ENCODE assay signal across 1 cellular context in genomic region chr1:31055501-31055900, GRCh38.
TF ChIP-seq lines count a peak whose summit lies in the region.

No MANE protein-coding gene starts in this region.

TF ChIP-seq in K562, 482 proteins besides CTCF, POLR2A, EP300 and RAD21 (continued from another document):
- TF ChIP-seq ZBTB34 (CRISPR knock-in tag; IDR thresholded peaks at IDR 0.05) (no peak), RBFOX2 (IDR thresholded peaks at IDR 0.05; ENCODE audit: low read depth, low read length) (0 out of 2 replicates have a peak, but pooled peaks have one; percentile 17)
